ENCODE assay signal across 16 cellular contexts in genomic region chr5:150460781-150461180, GRCh38. TPM values are rescaled to one million over a fixed set of nuclear protein-coding genes. Genes with fewer than 3 reads are reported as not detected.
DNase-seq lines count a peak whose midpoint lies in the region; ATAC-seq, FAIRE-seq and TF ChIP-seq lines count a peak whose summit lies in the region.
"Had no signal": no experiment of that assay in that cellular context is flagged by ENCODE, and none has a peak within 500 bp of the region (broad histone marks: within the 10 kb centered on the region; RNA-seq: fewer than 3 reads in every experiment).

No MANE protein-coding gene starts in this region.

- no TSS peak for BruUV-seq in HepG2 (replicated peaks; lab: Mats Ljungman, UMichigan)

- peaks cover 12 to 28% (median 24%) of the 10 kb centered on the region in 3 donors for H3K4me1 Mint-ChIP-seq in IgD-negative memory B cell
- peaks cover 49% of the 10 kb centered on the region for H3K4me1 Mint-ChIP-seq in endodermal cell

- H3K4me3 Mint-ChIP-seq in IgD-negative memory B cell (peak overlapping the region in 3 of 4 donors; percentile 2 to 82 (median 9)), endodermal cell (no peak overlapping the region)

- peaks cover 2 to 7% of the 10 kb centered on the region in 2 experiments; a peak in 1 of 5 replicates for H3K27me3 ChIP-seq in HepG2 (ENCODE audit: control insufficient read depth in 1 of 2, insufficient read depth in 2 of 2, low read length in 2 of 2)
- no peaks in the 10 kb centered on the region for H3K27me3 ChIP-seq in right lobe of liver
- H3K27me3 ChIP-seq in endodermal cell (ENCODE audit: control insufficient read depth, insufficient read depth, low read length, poor library complexity, severe bottlenecking) = no peaks in the 10 kb centered on the region
- no peaks in the 10 kb centered on the region for H3K27me3 ChIP-seq in upper lobe of left lung

- POLR2A ChIA-PET in HepG2 (lab: Yijun Ruan, JAX) = interaction anchor here (0.8 to 1.9 kb wide), 4 partner anchors 11 to 82 kb away, joined by 3 to 7 read pairs (median 4); partner anchors contain the start of gene RPS14

- CTCF ChIA-PET in HepG2 (lab: Yijun Ruan, JAX; ENCODE audit: low intra/inter-chr PET ratio, low total read pairs) = interaction anchor here (2.9 kb wide), 1 partner anchor 83 kb away, joined by 51 read pairs; no protein-coding TSS in a partner anchor

- intact Hi-C loops in HepG2 (cut with micrococcal nuclease; ENCODE audit: unreplicated experiment) (loop anchor here (10.0 kb wide), 1 partner anchor 174 kb away; no protein-coding TSS in a partner anchor), right lobe of liver (cut with DNase I) (no loop called here)

- H3K36me3 Mint-ChIP-seq in IgD-negative memory B cell = peaks cover 2% of the 10 kb centered on the region
- H3K36me3 Mint-ChIP-seq in endodermal cell (ENCODE audit: low read depth) = no peaks in the 10 kb centered on the region

- H3K9ac ChIP-seq in HepG2 (ENCODE audit: insufficient read depth, low read depth, low read length) (no peak overlapping the region), endodermal cell (ENCODE audit: extremely low read depth, low read length, poor library complexity, severe bottlenecking) (no peak overlapping the region)

- peak overlapping the region; percentile 12; the same call in 1 of the 2 replicates for H3K4me2 ChIP-seq in HepG2 (ENCODE audit: low read depth, low read length)

- H3K79me2 ChIP-seq in HepG2 (ENCODE audit: insufficient read depth, low read length) = no peaks in the 10 kb centered on the region

- ATAC-seq in HepG2 (no peak), right lobe of liver (no peak), upper lobe of left lung (ENCODE audit: low FRiP score in 2 of 2) (no peak)
- ATAC-seq: activated CD4-positive, CD25-positive, alpha-beta regulatory T cell treated with anti-CD3 and anti-CD28 coated beads, Interleukin-2, amount 50 U/mL, for 24 hours had no signal

- H2AFZ ChIP-seq in HepG2 (ENCODE audit: low read length) = no peak overlapping the region

- H3K9me3 Mint-ChIP-seq in IgD-negative memory B cell (no peaks in the 10 kb centered on the region), endodermal cell (no peaks in the 10 kb centered on the region)

- H3K27ac ChIP-seq in HepG2 (ENCODE audit: extremely low read length, insufficient read depth, low read length) = no peak overlapping the region
- no peak overlapping the region for H3K27ac ChIP-seq in right lobe of liver
- no peak overlapping the region for H3K27ac ChIP-seq in endodermal cell (ENCODE audit: low read depth, low read length)
- peak overlapping the region in 3 of 4 donors; percentile 19 to 70 (median 59) for H3K27ac ChIP-seq in upper lobe of left lung
- H3K27ac ChIP-seq: prostate gland, SK-N-MC had no signal

- H3K27ac Mint-ChIP-seq in IgD-negative memory B cell (peak overlapping the region; percentile 5 to 78 (median 69)), endodermal cell (peak overlapping the region; percentile 83)

- peaks cover 62% of the 10 kb centered on the region for H3K4me1 ChIP-seq in HepG2 (ENCODE audit: insufficient read depth, low read length)
- peaks cover 0 to 32% (median 13%) of the 10 kb centered on the region in 4 donors for H3K4me1 ChIP-seq in right lobe of liver
- peaks cover 6% of the 10 kb centered on the region for H3K4me1 ChIP-seq in endodermal cell (ENCODE audit: control insufficient read depth, insufficient read depth, low read length)
- H3K4me1 ChIP-seq in upper lobe of left lung = peaks cover 17 to 27% (median 21%) of the 10 kb centered on the region in 4 donors
- H3K4me1 ChIP-seq: prostate gland had no signal

- no peak for FAIRE-seq in HepG2 (lab: Jason Lieb, UNC)
- FAIRE-seq: endothelial cell of umbilical vein had no signal

- H4K20me1 ChIP-seq in HepG2 (ENCODE audit: insufficient read depth, low read length) = no peaks in the 10 kb centered on the region

- no peaks in the 10 kb centered on the region for H3K27me3 Mint-ChIP-seq in IgD-negative memory B cell
- no peaks in the 10 kb centered on the region for H3K27me3 Mint-ChIP-seq in endodermal cell (ENCODE audit: insufficient read depth)

- TF ChIP-seq POLR2A in HepG2 (IDR thresholded peaks at IDR 0.05; ENCODE audit: insufficient read depth in 1 of 2, low read depth in 2 of 2, low read length in 2 of 2) = no peak
- TF ChIP-seq POLR2A in right lobe of liver (IDR thresholded peaks at IDR 0.05) = no peak
- no peak for TF ChIP-seq POLR2A in upper lobe of left lung (IDR thresholded peaks at IDR 0.05)

- no peak for TF ChIP-seq RAD21 in HepG2 (CRISPR knock-in tag; IDR thresholded peaks at IDR 0.05)

- no peak for TF ChIP-seq EP300 in HepG2 (IDR thresholded peaks at IDR 0.05; ENCODE audit: low read depth in 2 of 2, low read length in 2 of 2)
- TF ChIP-seq EP300 in HepG2 (CRISPR knock-in tag; IDR thresholded peaks at IDR 0.05; ENCODE audit: borderline replicate concordance) = no peak
- no peak for TF ChIP-seq EP300 in upper lobe of left lung (IDR thresholded peaks at IDR 0.05)

- no peak overlapping the region for H3K4me3 ChIP-seq in HepG2 (replicated peaks in 1 of 3; ENCODE audit: insufficient read depth in 1 of 3, low read depth in 2 of 3, low read length in 3 of 3)
- H3K4me3 ChIP-seq in right lobe of liver = no peak overlapping the region
- no peak overlapping the region for H3K4me3 ChIP-seq in endodermal cell (ENCODE audit: low read length)
- H3K4me3 ChIP-seq in upper lobe of left lung = no peak overlapping the region
- H3K4me3 ChIP-seq: lung, prostate gland, SK-N-MC had no signal

- WGBS in HepG2 (ENCODE audit: low lambda C conversion rate) = 23% methylated on average over 1 of the region's 2 CpGs
- WGBS in right lobe of liver (ENCODE audit: insufficient coverage, low coverage, low lambda C conversion rate, missing lambda C conversion rate) = 60% methylated on average over 2 of the region's 2 CpGs
- 86 to 100% methylated on average over 1 to 2 of the region's 2 CpGs for WGBS in endodermal cell (ENCODE audit: insufficient coverage in 1 of 2, insufficient read length in 1 of 2), 2 experiments
- 38 to 53% methylated on average over 2 of the region's 2 CpGs for WGBS in upper lobe of left lung, 2 donors

- in situ Hi-C loops in HepG2 (cut with HindIII; ENCODE audit: extremely low pct_ligation_motif_present, low pct_unique_long_range_greater_than_20kb) (loop anchor here (25.0 kb wide), 1 partner anchor 202 kb away; the partner anchor contains the start of gene MYOZ3), G401 (cut with HindIII; ENCODE audit: low sequenced_read_pairs) (no loop called here)

- H3K36me3 ChIP-seq in HepG2 (replicated peaks in 1 of 2; ENCODE audit: control insufficient read depth in 1 of 2, insufficient read depth in 2 of 2, low read length in 2 of 2) (no peaks in the 10 kb centered on the region), right lobe of liver (no peaks in the 10 kb centered on the region), endodermal cell (ENCODE audit: control insufficient read depth, insufficient read depth, low read length) (no peaks in the 10 kb centered on the region), upper lobe of left lung (no peaks in the 10 kb centered on the region)
- H3K36me3 ChIP-seq: prostate gland had no signal

- no peak for DNase-seq in HepG2 (ENCODE audit: low spot score)
- no peak for DNase-seq in right lobe of liver
- no peak for DNase-seq in endodermal cell
- no peak for DNase-seq in upper lobe of left lung
- no peak for DNase-seq in G401 (ENCODE audit: low spot score)
- no peak for DNase-seq in effector CD4-positive, alpha-beta T cell
- DNase-seq in HT-29 (ENCODE audit: low spot score) = no peak
- DNase-seq: caudate nucleus; NCI-H187 treated with DMSO at 0.1 percent for 48 hours; stimulated activated CD4-positive, alpha-beta T cell treated with anti-CD3 and anti-CD28 coated beads, Interleukin-1b, Interleukin-23, amount 100 ng/mL, for 48 hours had no signal

- TF ChIP-seq CTCF in HepG2 (CRISPR knock-in tag; IDR thresholded peaks at IDR 0.05) (no peak), right lobe of liver (IDR thresholded peaks at IDR 0.05) (no peak), endodermal cell (conservative IDR thresholded peaks at IDR 0.05) (no peak), upper lobe of left lung (IDR thresholded peaks at IDR 0.05) (no peak)

- H3K9me3 ChIP-seq in HepG2 (ENCODE audit: low read length) = no peaks in the 10 kb centered on the region
- no peaks in the 10 kb centered on the region for H3K9me3 ChIP-seq in right lobe of liver
- H3K9me3 ChIP-seq in endodermal cell (ENCODE audit: control insufficient read depth, low read length) = no peaks in the 10 kb centered on the region
- no peaks in the 10 kb centered on the region for H3K9me3 ChIP-seq in upper lobe of left lung
- H3K9me3 ChIP-seq: prostate gland had no signal

RNA-seq across cellular contexts. Expression of gene RPS14, which starts 11.2 kb away (rescaled TPM):
- 2,116 and 2,466 TPM in 2 replicates for total RNA-seq in HepG2 (2016; rRNA removed; fragmentation: Illumina TruSeq; extraction: Trizol)
- 3,305 and 3,520 TPM in 2 replicates for total RNA-seq in HepG2 (2016; cell fraction: cytosol; rRNA removed; fragmentation: Illumina TruSeq; extraction: Trizol; ENCODE audit: low read depth)
- 2,149 and 2,588 TPM in 2 replicates for total RNA-seq in HepG2 (2016; cell fraction: insoluble cytoplasmic fraction; rRNA removed; fragmentation: Illumina TruSeq; extraction: Trizol)
- 4,929 and 5,069 TPM in 2 replicates for total RNA-seq in HepG2 (2016; cell fraction: membrane; rRNA removed; fragmentation: Illumina TruSeq; extraction: Trizol)
- total RNA-seq in HepG2 (2016; cell fraction: nucleus; rRNA removed; fragmentation: Illumina TruSeq; extraction: Trizol) = 644 and 721 TPM in 2 replicates
- 3,058 and 3,295 TPM in 2 replicates for polyA plus RNA-seq in HepG2 (2011; rRNA removed)
- 6,315 and 8,239 TPM in 2 replicates for polyA plus RNA-seq in HepG2 (2011; cell fraction: cytosol; rRNA removed)
- polyA plus RNA-seq in HepG2 (2011; cell fraction: nucleus; rRNA removed) = 1,184 and 1,580 TPM in 2 replicates
- 3,506 and 4,895 TPM in 2 replicates for polyA plus RNA-seq in HepG2 (2012)
- polyA plus RNA-seq in HepG2 (2016; cell fraction: cytosol; fragmentation: Illumina TruSeq; extraction: Trizol; ENCODE audit: low read depth) = 3,347 and 3,785 TPM in 2 replicates
- polyA plus RNA-seq in HepG2 (2016; cell fraction: insoluble cytoplasmic fraction; fragmentation: Illumina TruSeq; extraction: Trizol; ENCODE audit: low read depth) = 2,246 and 2,277 TPM in 2 replicates
- 4,452 and 4,569 TPM in 2 replicates for polyA plus RNA-seq in HepG2 (2016; cell fraction: membrane; fragmentation: Illumina TruSeq; extraction: Trizol; ENCODE audit: low read depth)
- polyA plus RNA-seq in HepG2 (2016; cell fraction: nucleus; fragmentation: Illumina TruSeq; extraction: Trizol; ENCODE audit: insufficient read depth, low read depth) = 1,056 and 1,136 TPM in 2 replicates
- polyA minus RNA-seq in HepG2 (2011; rRNA and poly(A)+ RNA removed; ENCODE audit: low replicate concordance) = 795 and 1,496 TPM in 2 replicates
- 375 and 432 TPM in 2 replicates for polyA minus RNA-seq in HepG2 (2011; cell fraction: cytosol; rRNA and poly(A)+ RNA removed)
- polyA minus RNA-seq in HepG2 (2011; cell fraction: nucleus; rRNA and poly(A)+ RNA removed) = 180 and 283 TPM in 2 replicates
- total RNA-seq in right lobe of liver = 100 to 1,000 TPM; 573 to 800 (median 663) TPM
- polyA plus RNA-seq in IgD-negative memory B cell = 7,694 TPM
- 1,000 to 10,000 TPM; 2,313 to 2,316 TPM for total RNA-seq in endodermal cell
- 1,931 TPM for polyA plus RNA-seq in endodermal cell (2013, experiment 1 of 2)
- polyA plus RNA-seq in endodermal cell (2013, experiment 2 of 2) = 1,875 TPM
- 1,000 to 10,000 TPM in 5 of 6 donors, 100 to 1,000 TPM in 1; 806 to 1,982 (median 1,727) TPM for total RNA-seq in upper lobe of left lung
- total RNA-seq in G401 (2014; rRNA removed; shearing (Covaris generic)) = 3,973 and 5,195 TPM in 2 replicates
- 1,946 and 1,965 TPM in 2 replicates for total RNA-seq in HT-29 (2014; rRNA removed; shearing (Covaris generic))

RNA-seq across cellular contexts. Expression of gene NDST1, which starts 47.1 kb away (rescaled TPM):
- total RNA-seq in HepG2 (2016; rRNA removed; fragmentation: Illumina TruSeq; extraction: Trizol) = 22.1 and 26.2 TPM in 2 replicates
- total RNA-seq in HepG2 (2016; cell fraction: cytosol; rRNA removed; fragmentation: Illumina TruSeq; extraction: Trizol; ENCODE audit: low read depth) = 6.5 and 8.8 TPM in 2 replicates
- total RNA-seq in HepG2 (2016; cell fraction: insoluble cytoplasmic fraction; rRNA removed; fragmentation: Illumina TruSeq; extraction: Trizol) = 19.6 and 25.2 TPM in 2 replicates
- 16.4 and 18.4 TPM in 2 replicates for total RNA-seq in HepG2 (2016; cell fraction: membrane; rRNA removed; fragmentation: Illumina TruSeq; extraction: Trizol)
- 25.2 and 29.3 TPM in 2 replicates for total RNA-seq in HepG2 (2016; cell fraction: nucleus; rRNA removed; fragmentation: Illumina TruSeq; extraction: Trizol)
- polyA plus RNA-seq in HepG2 (2011; rRNA removed) = 23.8 and 35.0 TPM in 2 replicates
- polyA plus RNA-seq in HepG2 (2011; cell fraction: cytosol; rRNA removed) = 18.9 and 20.3 TPM in 2 replicates
- polyA plus RNA-seq in HepG2 (2011; cell fraction: nucleus; rRNA removed) = 67.6 and 71.1 TPM in 2 replicates
- 36.0 and 40.8 TPM in 2 replicates for polyA plus RNA-seq in HepG2 (2012)
- polyA plus RNA-seq in HepG2 (2016; cell fraction: cytosol; fragmentation: Illumina TruSeq; extraction: Trizol; ENCODE audit: low read depth) = 2.7 and 3.1 TPM in 2 replicates
- polyA plus RNA-seq in HepG2 (2016; cell fraction: insoluble cytoplasmic fraction; fragmentation: Illumina TruSeq; extraction: Trizol; ENCODE audit: low read depth) = 15.4 and 18.3 TPM in 2 replicates
- polyA plus RNA-seq in HepG2 (2016; cell fraction: membrane; fragmentation: Illumina TruSeq; extraction: Trizol; ENCODE audit: low read depth) = 7.8 TPM in 2 replicates
- polyA plus RNA-seq in HepG2 (2016; cell fraction: nucleus; fragmentation: Illumina TruSeq; extraction: Trizol; ENCODE audit: insufficient read depth, low read depth) = 29.1 and 30.9 TPM in 2 replicates
- polyA minus RNA-seq in HepG2 (2011; rRNA and poly(A)+ RNA removed; ENCODE audit: low replicate concordance) = 12.5 and 73.9 TPM in 2 replicates
- 20.8 and 29.5 TPM in 2 replicates for polyA minus RNA-seq in HepG2 (2011; cell fraction: cytosol; rRNA and poly(A)+ RNA removed)
- 55.1 and 55.2 TPM in 2 replicates for polyA minus RNA-seq in HepG2 (2011; cell fraction: nucleus; rRNA and poly(A)+ RNA removed)
- 10 to 100 TPM; 38.1 to 97.5 (median 76.0) TPM for total RNA-seq in right lobe of liver
- polyA plus RNA-seq in IgD-negative memory B cell = 3.1 TPM
- total RNA-seq in endodermal cell = 10 to 100 TPM; 53.3 to 71.7 TPM
- polyA plus RNA-seq in endodermal cell (2013, experiment 1 of 2) = 40.7 TPM
- polyA plus RNA-seq in endodermal cell (2013, experiment 2 of 2) = 37.5 TPM
- 100 to 1,000 TPM in 5 of 6 donors, 10 to 100 TPM in 1; 81.7 to 265 (median 166) TPM for total RNA-seq in upper lobe of left lung
- total RNA-seq in G401 (2014; rRNA removed; shearing (Covaris generic)) = 68.1 and 76.0 TPM in 2 replicates
- 6.9 and 11.0 TPM in 2 replicates for total RNA-seq in HT-29 (2014; rRNA removed; shearing (Covaris generic))

RNA-seq across cellular contexts. Expression of gene CD74, which starts 48.1 kb away (rescaled TPM):
- total RNA-seq in HepG2 (2016; rRNA removed; fragmentation: Illumina TruSeq; extraction: Trizol) (30.1 and 84.4 TPM in 2 replicates), right lobe of liver (100 to 1,000 TPM in 5 of 6 experiments, 10 to 100 TPM in 1; 68.4 to 549 (median 211) TPM), endodermal cell (10 to 100 TPM; 12.4 to 20.0 TPM), upper lobe of left lung (1,000 to 10,000 TPM in 5 of 6 donors, 100 to 1,000 TPM in 1; 957 to 4,783 (median 3,180) TPM)
- 19.1 and 22.1 TPM in 2 replicates for total RNA-seq in HepG2 (2016; cell fraction: cytosol; rRNA removed; fragmentation: Illumina TruSeq; extraction: Trizol; ENCODE audit: low read depth)
- 30.1 and 86.9 TPM in 2 replicates for total RNA-seq in HepG2 (2016; cell fraction: insoluble cytoplasmic fraction; rRNA removed; fragmentation: Illumina TruSeq; extraction: Trizol)
- 23.8 and 31.1 TPM in 2 replicates for total RNA-seq in HepG2 (2016; cell fraction: membrane; rRNA removed; fragmentation: Illumina TruSeq; extraction: Trizol)
- 88.0 and 96.2 TPM in 2 replicates for total RNA-seq in HepG2 (2016; cell fraction: nucleus; rRNA removed; fragmentation: Illumina TruSeq; extraction: Trizol)
- polyA plus RNA-seq in HepG2 (2011; rRNA removed) (34.1 and 56.4 TPM in 2 replicates), IgD-negative memory B cell (29,718 TPM)
- polyA plus RNA-seq in HepG2 (2011; cell fraction: cytosol; rRNA removed) = 24.7 and 30.8 TPM in 2 replicates
- 26.5 and 30.9 TPM in 2 replicates for polyA plus RNA-seq in HepG2 (2011; cell fraction: nucleus; rRNA removed)
- polyA plus RNA-seq in HepG2 (2012) = 73.1 and 87.1 TPM in 2 replicates
- polyA plus RNA-seq in HepG2 (2016; cell fraction: cytosol; fragmentation: Illumina TruSeq; extraction: Trizol; ENCODE audit: low read depth) = 44.1 and 51.7 TPM in 2 replicates
- 52.1 and 69.3 TPM in 2 replicates for polyA plus RNA-seq in HepG2 (2016; cell fraction: insoluble cytoplasmic fraction; fragmentation: Illumina TruSeq; extraction: Trizol; ENCODE audit: low read depth)
- polyA plus RNA-seq in HepG2 (2016; cell fraction: membrane; fragmentation: Illumina TruSeq; extraction: Trizol; ENCODE audit: low read depth) = 51.1 and 54.1 TPM in 2 replicates
- polyA plus RNA-seq in HepG2 (2016; cell fraction: nucleus; fragmentation: Illumina TruSeq; extraction: Trizol; ENCODE audit: insufficient read depth, low read depth) = 232 and 243 TPM in 2 replicates
- polyA minus RNA-seq in HepG2 (2011; rRNA and poly(A)+ RNA removed; ENCODE audit: low replicate concordance) = 2.5 and 52.0 TPM in 2 replicates
- 21.3 and 26.3 TPM in 2 replicates for polyA minus RNA-seq in HepG2 (2011; cell fraction: cytosol; rRNA and poly(A)+ RNA removed)
- 11.5 and 16.5 TPM in 2 replicates for polyA minus RNA-seq in HepG2 (2011; cell fraction: nucleus; rRNA and poly(A)+ RNA removed)
- polyA plus RNA-seq in endodermal cell (2013, experiment 1 of 2) = 9.7 TPM
- 7.1 TPM for polyA plus RNA-seq in endodermal cell (2013, experiment 2 of 2)
- total RNA-seq in G401 (2014; rRNA removed; shearing (Covaris generic)) = 118 and 123 TPM in 2 replicates
- total RNA-seq in HT-29 (2014; rRNA removed; shearing (Covaris generic)) = 9.8 and 12.7 TPM in 2 replicates

Comparison
In these comparisons a context has a peak if more than half of its experiments do, and no peak if none do; other contexts are left out.
1. H3K27ac ChIP-seq: peak in upper lobe of left lung (3 of 4); none in HepG2 (single experiment), right lobe of liver (0 of 3) and endodermal cell (single experiment).